1 cellular context compared by ENCODE assay signal in the genomic region with DNA sequence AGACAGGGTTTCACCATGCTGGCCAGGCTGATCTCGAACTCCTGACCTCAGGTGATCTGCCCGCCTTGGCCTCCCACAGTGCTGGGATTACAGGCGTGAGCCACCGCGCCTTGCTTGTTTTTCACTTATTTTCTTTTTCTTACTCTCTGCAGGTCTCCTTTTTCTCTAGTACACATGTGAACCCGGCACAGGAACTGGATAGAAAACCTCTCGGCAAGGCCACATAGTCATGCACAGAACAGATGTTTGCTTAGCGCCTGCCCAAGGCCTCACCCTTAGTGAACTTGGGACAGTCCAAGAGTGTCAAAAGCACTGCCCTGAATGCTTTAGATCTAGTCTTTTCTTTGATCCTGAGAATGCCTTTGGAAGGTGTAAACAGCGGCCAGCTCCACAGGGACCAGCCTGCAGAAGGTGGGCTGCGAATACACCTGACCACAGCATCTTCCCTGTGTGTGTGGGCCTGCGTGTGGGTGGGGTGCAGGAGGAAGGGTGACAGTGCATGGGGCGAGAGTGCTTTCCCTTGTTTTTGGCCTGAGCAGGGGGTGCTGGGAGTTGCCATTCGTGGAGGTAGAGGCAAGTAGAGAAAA.
A peak's percentile ranks its signal among the peaks of the same experiment; 100 is the strongest.
TF ChIP-seq lines count a peak whose summit lies in the region.

No MANE protein-coding gene starts in this region.

TF ChIP-seq in HepG2, 621 proteins besides CTCF, POLR2A, EP300 and RAD21 (continued from another document and continues in another):
- TF ChIP-seq ZNF670 (CRISPR knock-in tag; IDR thresholded peaks at IDR 0.05; ENCODE audit: borderline replicate concordance) (0 out of 2 replicates have a peak, but pooled peaks have one; percentile 32), GLI4 (CRISPR knock-in tag; IDR thresholded peaks at IDR 0.05; ENCODE audit: borderline replicate concordance) (no peak), JARID2 (CRISPR knock-in tag; IDR thresholded peaks at IDR 0.05; ENCODE audit: insufficient replicate concordance) (no peak), FOXO4 (CRISPR knock-in tag; conservative IDR thresholded peaks at IDR 0.05) (no peak), FLYWCH1 (CRISPR knock-in tag; IDR thresholded peaks at IDR 0.05) (no peak), ZNF281 (CRISPR knock-in tag; IDR thresholded peaks at IDR 0.05; ENCODE audit: borderline replicate concordance) (peak; percentile 74; the same call in 1 of the 2 replicates), ZNF432 (CRISPR knock-in tag; IDR thresholded peaks at IDR 0.05; ENCODE audit: borderline replicate concordance) (no peak), ZNF839 (CRISPR knock-in tag; IDR thresholded peaks at IDR 0.05; ENCODE audit: borderline replicate concordance) (no peak; the same call in 1 of the 2 replicates), ZNF235 (CRISPR knock-in tag; IDR thresholded peaks at IDR 0.05; ENCODE audit: borderline replicate concordance) (no peak), BHLHE40 (IDR thresholded peaks at IDR 0.05; ENCODE audit: low read length) (peak; percentile 80), ZFP36L2 (CRISPR knock-in tag; IDR thresholded peaks at IDR 0.05) (no peak), SRY (CRISPR knock-in tag; IDR thresholded peaks at IDR 0.05) (no peak), JUN (CRISPR knock-in tag; IDR thresholded peaks at IDR 0.05) (peak; percentile 83), GATAD2A (CRISPR knock-in tag; IDR thresholded peaks at IDR 0.05) (peak; percentile 94), YY1 (IDR thresholded peaks at IDR 0.05; ENCODE audit: insufficient read depth, insufficient replicate concordance, low read depth, low read length) (no peak), NONO (IDR thresholded peaks at IDR 0.05) (no peak), NONO (CRISPR knock-in tag; conservative IDR thresholded peaks at IDR 0.05) (0 out of 2 replicates have a peak, but pooled peaks have one; percentile 23), NFKBIZ (CRISPR knock-in tag; IDR thresholded peaks at IDR 0.05) (peak; percentile 66; the same call in 1 of the 2 replicates), PAX8 (CRISPR knock-in tag; IDR thresholded peaks at IDR 0.05; ENCODE audit: borderline replicate concordance) (no peak), MED13 (CRISPR knock-in tag; IDR thresholded peaks at IDR 0.05) (no peak), ZNF761 (CRISPR knock-in tag; conservative IDR thresholded peaks at IDR 0.05) (peak; percentile 66), ZNF749 (CRISPR knock-in tag; IDR thresholded peaks at IDR 0.05; ENCODE audit: borderline replicate concordance) (no peak), KDM5B (CRISPR knock-in tag; IDR thresholded peaks at IDR 0.05; ENCODE audit: borderline replicate concordance) (peak; percentile 41; the same call in 1 of the 2 replicates), RBFOX2 (IDR thresholded peaks at IDR 0.05; ENCODE audit: low read depth, low read length) (no peak), NFYB (CRISPR knock-in tag; IDR thresholded peaks at IDR 0.05) (0 out of 2 replicates have a peak, but pooled peaks have one; percentile 20), ATF7-NPFF (CRISPR knock-in tag; IDR thresholded peaks at IDR 0.05; ENCODE audit: low read depth) (no peak), ARID2 (CRISPR knock-in tag; IDR thresholded peaks at IDR 0.05; ENCODE audit: borderline replicate concordance) (0 out of 2 replicates have a peak, but pooled peaks have one; percentile 47), ZNF564 (CRISPR knock-in tag; IDR thresholded peaks at IDR 0.05) (peak; percentile 85)
- TF ChIP-seq, protein P1, sequence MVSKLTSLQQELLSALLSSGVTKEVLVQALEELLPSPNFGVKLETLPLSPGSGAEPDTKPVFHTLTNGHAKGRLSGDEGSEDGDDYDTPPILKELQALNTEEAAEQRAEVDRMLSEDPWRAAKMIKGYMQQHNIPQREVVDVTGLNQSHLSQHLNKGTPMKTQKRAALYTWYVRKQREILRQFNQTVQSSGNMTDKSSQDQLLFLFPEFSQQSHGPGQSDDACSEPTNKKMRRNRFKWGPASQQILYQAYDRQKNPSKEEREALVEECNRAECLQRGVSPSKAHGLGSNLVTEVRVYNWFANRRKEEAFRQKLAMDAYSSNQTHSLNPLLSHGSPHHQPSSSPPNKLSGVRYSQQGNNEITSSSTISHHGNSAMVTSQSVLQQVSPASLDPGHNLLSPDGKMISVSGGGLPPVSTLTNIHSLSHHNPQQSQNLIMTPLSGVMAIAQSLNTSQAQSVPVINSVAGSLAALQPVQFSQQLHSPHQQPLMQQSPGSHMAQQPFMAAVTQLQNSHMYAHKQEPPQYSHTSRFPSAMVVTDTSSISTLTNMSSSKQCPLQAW (CRISPR knock-in tag; IDR thresholded peaks at IDR 0.05) = peak; percentile 63; the same call in 1 of the 2 replicates
- TF ChIP-seq, protein P2, sequence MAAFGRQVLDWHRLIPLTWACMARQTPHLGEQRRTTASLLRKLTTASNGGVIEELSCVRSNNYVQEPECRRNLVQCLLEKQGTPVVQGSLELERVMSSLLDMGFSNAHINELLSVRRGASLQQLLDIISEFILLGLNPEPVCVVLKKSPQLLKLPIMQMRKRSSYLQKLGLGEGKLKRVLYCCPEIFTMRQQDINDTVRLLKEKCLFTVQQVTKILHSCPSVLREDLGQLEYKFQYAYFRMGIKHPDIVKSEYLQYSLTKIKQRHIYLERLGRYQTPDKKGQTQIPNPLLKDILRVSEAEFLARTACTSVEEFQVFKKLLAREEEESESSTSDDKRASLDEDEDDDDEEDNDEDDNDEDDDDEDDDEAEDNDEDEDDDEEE (CRISPR knock-in tag; IDR thresholded peaks at IDR 0.05) = no peak
- TF ChIP-seq, protein P3, sequence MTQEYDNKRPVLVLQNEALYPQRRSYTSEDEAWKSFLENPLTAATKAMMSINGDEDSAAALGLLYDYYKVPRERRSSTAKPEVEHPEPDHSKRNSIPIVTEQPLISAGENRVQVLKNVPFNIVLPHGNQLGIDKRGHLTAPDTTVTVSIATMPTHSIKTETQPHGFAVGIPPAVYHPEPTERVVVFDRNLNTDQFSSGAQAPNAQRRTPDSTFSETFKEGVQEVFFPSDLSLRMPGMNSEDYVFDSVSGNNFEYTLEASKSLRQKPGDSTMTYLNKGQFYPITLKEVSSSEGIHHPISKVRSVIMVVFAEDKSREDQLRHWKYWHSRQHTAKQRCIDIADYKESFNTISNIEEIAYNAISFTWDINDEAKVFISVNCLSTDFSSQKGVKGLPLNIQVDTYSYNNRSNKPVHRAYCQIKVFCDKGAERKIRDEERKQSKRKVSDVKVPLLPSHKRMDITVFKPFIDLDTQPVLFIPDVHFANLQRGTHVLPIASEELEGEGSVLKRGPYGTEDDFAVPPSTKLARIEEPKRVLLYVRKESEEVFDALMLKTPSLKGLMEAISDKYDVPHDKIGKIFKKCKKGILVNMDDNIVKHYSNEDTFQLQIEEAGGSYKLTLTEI (CRISPR knock-in tag; conservative IDR thresholded peaks at IDR 0.05) = no peak
- TF ChIP-seq, protein P4, sequence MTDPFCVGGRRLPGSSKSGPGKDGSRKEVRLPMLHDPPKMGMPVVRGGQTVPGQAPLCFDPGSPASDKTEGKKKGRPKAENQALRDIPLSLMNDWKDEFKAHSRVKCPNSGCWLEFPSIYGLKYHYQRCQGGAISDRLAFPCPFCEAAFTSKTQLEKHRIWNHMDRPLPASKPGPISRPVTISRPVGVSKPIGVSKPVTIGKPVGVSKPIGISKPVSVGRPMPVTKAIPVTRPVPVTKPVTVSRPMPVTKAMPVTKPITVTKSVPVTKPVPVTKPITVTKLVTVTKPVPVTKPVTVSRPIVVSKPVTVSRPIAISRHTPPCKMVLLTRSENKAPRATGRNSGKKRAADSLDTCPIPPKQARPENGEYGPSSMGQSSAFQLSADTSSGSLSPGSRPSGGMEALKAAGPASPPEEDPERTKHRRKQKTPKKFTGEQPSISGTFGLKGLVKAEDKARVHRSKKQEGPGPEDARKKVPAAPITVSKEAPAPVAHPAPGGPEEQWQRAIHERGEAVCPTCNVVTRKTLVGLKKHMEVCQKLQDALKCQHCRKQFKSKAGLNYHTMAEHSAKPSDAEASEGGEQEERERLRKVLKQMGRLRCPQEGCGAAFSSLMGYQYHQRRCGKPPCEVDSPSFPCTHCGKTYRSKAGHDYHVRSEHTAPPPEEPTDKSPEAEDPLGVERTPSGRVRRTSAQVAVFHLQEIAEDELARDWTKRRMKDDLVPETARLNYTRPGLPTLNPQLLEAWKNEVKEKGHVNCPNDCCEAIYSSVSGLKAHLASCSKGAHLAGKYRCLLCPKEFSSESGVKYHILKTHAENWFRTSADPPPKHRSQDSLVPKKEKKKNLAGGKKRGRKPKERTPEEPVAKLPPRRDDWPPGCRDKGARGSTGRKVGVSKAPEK (CRISPR knock-in tag; IDR thresholded peaks at IDR 0.05; ENCODE audit: borderline replicate concordance) = peak; percentile 84; the same call in 1 of the 2 replicates
- TF ChIP-seq, protein P5, sequence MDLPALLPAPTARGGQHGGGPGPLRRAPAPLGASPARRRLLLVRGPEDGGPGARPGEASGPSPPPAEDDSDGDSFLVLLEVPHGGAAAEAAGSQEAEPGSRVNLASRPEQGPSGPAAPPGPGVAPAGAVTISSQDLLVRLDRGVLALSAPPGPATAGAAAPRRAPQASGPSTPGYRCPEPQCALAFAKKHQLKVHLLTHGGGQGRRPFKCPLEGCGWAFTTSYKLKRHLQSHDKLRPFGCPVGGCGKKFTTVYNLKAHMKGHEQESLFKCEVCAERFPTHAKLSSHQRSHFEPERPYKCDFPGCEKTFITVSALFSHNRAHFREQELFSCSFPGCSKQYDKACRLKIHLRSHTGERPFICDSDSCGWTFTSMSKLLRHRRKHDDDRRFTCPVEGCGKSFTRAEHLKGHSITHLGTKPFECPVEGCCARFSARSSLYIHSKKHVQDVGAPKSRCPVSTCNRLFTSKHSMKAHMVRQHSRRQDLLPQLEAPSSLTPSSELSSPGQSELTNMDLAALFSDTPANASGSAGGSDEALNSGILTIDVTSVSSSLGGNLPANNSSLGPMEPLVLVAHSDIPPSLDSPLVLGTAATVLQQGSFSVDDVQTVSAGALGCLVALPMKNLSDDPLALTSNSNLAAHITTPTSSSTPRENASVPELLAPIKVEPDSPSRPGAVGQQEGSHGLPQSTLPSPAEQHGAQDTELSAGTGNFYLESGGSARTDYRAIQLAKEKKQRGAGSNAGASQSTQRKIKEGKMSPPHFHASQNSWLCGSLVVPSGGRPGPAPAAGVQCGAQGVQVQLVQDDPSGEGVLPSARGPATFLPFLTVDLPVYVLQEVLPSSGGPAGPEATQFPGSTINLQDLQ (CRISPR knock-in tag; IDR thresholded peaks at IDR 0.05) = peak; percentile 76; the same call in 1 of the 2 replicates
- TF ChIP-seq, protein P6, sequence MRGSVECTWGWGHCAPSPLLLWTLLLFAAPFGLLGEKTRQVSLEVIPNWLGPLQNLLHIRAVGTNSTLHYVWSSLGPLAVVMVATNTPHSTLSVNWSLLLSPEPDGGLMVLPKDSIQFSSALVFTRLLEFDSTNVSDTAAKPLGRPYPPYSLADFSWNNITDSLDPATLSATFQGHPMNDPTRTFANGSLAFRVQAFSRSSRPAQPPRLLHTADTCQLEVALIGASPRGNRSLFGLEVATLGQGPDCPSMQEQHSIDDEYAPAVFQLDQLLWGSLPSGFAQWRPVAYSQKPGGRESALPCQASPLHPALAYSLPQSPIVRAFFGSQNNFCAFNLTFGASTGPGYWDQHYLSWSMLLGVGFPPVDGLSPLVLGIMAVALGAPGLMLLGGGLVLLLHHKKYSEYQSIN (CRISPR knock-in tag; IDR thresholded peaks at IDR 0.05; ENCODE audit: borderline replicate concordance) = no peak
